6 cellular contexts compared by ENCODE assay signal in the genomic region with DNA sequence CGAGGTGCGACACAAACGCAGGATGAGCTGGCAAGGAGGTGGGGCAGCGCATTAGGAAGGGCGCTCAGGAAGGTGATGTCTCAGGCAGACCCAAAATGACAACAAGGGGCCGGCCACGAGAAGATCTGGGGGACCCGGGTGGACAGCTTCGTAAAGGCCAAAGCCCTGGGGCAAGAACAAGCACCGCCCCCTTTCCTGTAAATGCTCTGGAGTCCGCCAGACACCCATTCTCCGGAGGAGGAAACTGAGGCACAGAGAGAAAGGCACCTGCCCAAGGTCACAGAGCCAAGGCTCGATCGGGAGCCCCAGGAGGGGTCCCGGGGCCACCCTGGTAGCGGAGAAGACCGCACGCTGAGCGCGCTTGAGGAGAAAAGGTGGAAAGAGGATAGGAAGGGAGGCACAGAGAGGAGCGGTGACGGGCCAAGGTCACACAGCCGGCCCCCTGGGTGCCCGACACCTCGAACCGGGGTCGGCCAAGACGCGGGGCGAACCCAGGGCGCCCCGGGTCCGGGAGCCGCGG. TPM values are rescaled to one million over a fixed set of nuclear protein-coding genes. Genes with fewer than 3 reads are reported as not detected.
DNase-seq lines count a peak whose midpoint lies in the region; ATAC-seq and TF ChIP-seq lines count a peak whose summit lies in the region.

No MANE protein-coding gene starts in this region.

- peak overlapping the region; percentile 99 for H3K4me3 Mint-ChIP-seq in activated naive CD8-positive, alpha-beta T cell treated with anti-CD3 and anti-CD28 coated beads, Interleukin-2, amount 10 ng/mL, durations not matched to agents 7 days and 5 days

- H3K27me3 ChIP-seq in HUES6 (ENCODE audit: control insufficient read depth, insufficient read depth, low read length) = no peaks in the 10 kb centered on the region

- H3K27me3 Mint-ChIP-seq in activated naive CD8-positive, alpha-beta T cell treated with anti-CD3 and anti-CD28 coated beads, Interleukin-2, amount 10 ng/mL, durations not matched to agents 7 days and 5 days = no peaks in the 10 kb centered on the region

- peaks cover 63% of the 10 kb centered on the region for H3K36me3 ChIP-seq in HUES6 (ENCODE audit: control insufficient read depth, insufficient read depth, low read length)
- H3K36me3 ChIP-seq in mucosa of descending colon (ENCODE audit: low read depth) = peaks cover under 1% of the 10 kb centered on the region

- peak; percentile 53 for DNase-seq in activated naive CD8-positive, alpha-beta T cell treated with anti-CD3 and anti-CD28 coated beads, Interleukin-2, amount 10 ng/mL, durations not matched to agents 7 days and 5 days
- DNase-seq in mucosa of descending colon (peak; percentile 53 to 64 (median 64)), NCI-H510A (lab: John Stamatoyannopoulos, UW) (no peak), NCI-H524 treated with DMSO at 0.1 percent for 48 hours (lab: John Stamatoyannopoulos, UW) (no peak)

- H3K4me1 ChIP-seq in HUES6 (ENCODE audit: control insufficient read depth, insufficient read depth, low read length) (peaks cover 23% of the 10 kb centered on the region; the same call in 1 of the 2 replicates), mucosa of descending colon (ENCODE audit: low read depth) (peaks cover 42% of the 10 kb centered on the region)

- H3K4me3 ChIP-seq in HUES6 (ENCODE audit: low read depth, low read length) (peak overlapping the region; percentile 93), mucosa of descending colon (peak overlapping the region; percentile 99)

- TF ChIP-seq CTCF in mucosa of descending colon (IDR thresholded peaks at IDR 0.05) = no peak

- peak overlapping the region; percentile 98 for H3K9ac ChIP-seq in HUES6 (ENCODE audit: low read length)

- H3K9me3 Mint-ChIP-seq in activated naive CD8-positive, alpha-beta T cell treated with anti-CD3 and anti-CD28 coated beads, Interleukin-2, amount 10 ng/mL, durations not matched to agents 7 days and 5 days = no peaks in the 10 kb centered on the region

- no peak for ATAC-seq in activated naive CD8-positive, alpha-beta T cell treated with anti-CD3 and anti-CD28 coated beads, Interleukin-2, amount 10 ng/mL, durations not matched to agents 7 days and 5 days (ENCODE audit: low read depth)
- ATAC-seq in mucosa of descending colon = no peak
- ATAC-seq in GM18873 (IDR thresholded peaks at IDR 0.05; ENCODE audit: low FRiP score, unreplicated experiment) = no peak

- peak overlapping the region; percentile 61; the same call in 1 of the 2 replicates for H3K27ac ChIP-seq in HUES6 (ENCODE audit: low read depth, low read length)

- POLR2A ChIA-PET in activated naive CD8-positive, alpha-beta T cell treated with anti-CD3 and anti-CD28 coated beads, Interleukin-2, amount 10 ng/mL, durations not matched to agents 7 days and 5 days (lab: Charles Lee) = interaction anchor here (0.6 to 3.7 kb wide), 13 partner anchors 8 to 897 kb away, joined by 3 to 29 read pairs (median 5); a partner anchor contains a TSS

- H3K4me1 Mint-ChIP-seq in activated naive CD8-positive, alpha-beta T cell treated with anti-CD3 and anti-CD28 coated beads, Interleukin-2, amount 10 ng/mL, durations not matched to agents 7 days and 5 days = peaks cover 45% of the 10 kb centered on the region

- peaks cover 18% of the 10 kb centered on the region for H3K36me3 Mint-ChIP-seq in activated naive CD8-positive, alpha-beta T cell treated with anti-CD3 and anti-CD28 coated beads, Interleukin-2, amount 10 ng/mL, durations not matched to agents 7 days and 5 days

- H3K9me3 ChIP-seq in HUES6 (ENCODE audit: control insufficient read depth, insufficient read depth, low read depth, low read length) (no peaks in the 10 kb centered on the region), mucosa of descending colon (no peaks in the 10 kb centered on the region)

- intact Hi-C loops in mucosa of descending colon (cut with DNase I, micrococcal nuclease) = no loop called here

- peak overlapping the region; percentile 97 for H3K27ac Mint-ChIP-seq in activated naive CD8-positive, alpha-beta T cell treated with anti-CD3 and anti-CD28 coated beads, Interleukin-2, amount 10 ng/mL, durations not matched to agents 7 days and 5 days

RNA-seq across cellular contexts. Expression of a gene that starts 0.6 kb away (rescaled TPM):
- 100 to 1,000 TPM; 131 to 140 TPM for total RNA-seq in activated naive CD8-positive, alpha-beta T cell treated with anti-CD3 and anti-CD28 coated beads, Interleukin-2, amount 10 ng/mL, durations not matched to agents 7 days and 5 days
- 100 to 1,000 TPM in 2 of 3 donors, 10 to 100 TPM in 1; 66.7 to 122 (median 102) TPM for total RNA-seq in mucosa of descending colon

RNA-seq across cellular contexts. Expression of a gene that starts 0.9 kb away (rescaled TPM):
- 100 to 1,000 TPM; 144 to 147 TPM for total RNA-seq in activated naive CD8-positive, alpha-beta T cell treated with anti-CD3 and anti-CD28 coated beads, Interleukin-2, amount 10 ng/mL, durations not matched to agents 7 days and 5 days
- 100 to 1,000 TPM in 1 of 3 donors, 10 to 100 TPM in 2; 78.8 to 115 (median 83.3) TPM for total RNA-seq in mucosa of descending colon

RNA-seq across cellular contexts. Expression of a gene that starts 54.3 kb away (rescaled TPM):
- total RNA-seq in activated naive CD8-positive, alpha-beta T cell treated with anti-CD3 and anti-CD28 coated beads, Interleukin-2, amount 10 ng/mL, durations not matched to agents 7 days and 5 days = under 1 TPM; 0.99 to 1.00 TPM
- 1 to 10 TPM; 4.6 to 9.0 (median 5.6) TPM for total RNA-seq in mucosa of descending colon

RNA-seq across cellular contexts. Expression of a gene that starts 58.3 kb away (rescaled TPM):
- total RNA-seq in activated naive CD8-positive, alpha-beta T cell treated with anti-CD3 and anti-CD28 coated beads, Interleukin-2, amount 10 ng/mL, durations not matched to agents 7 days and 5 days = 10 to 100 TPM; 42.6 to 44.1 TPM
- total RNA-seq in mucosa of descending colon = 10 to 100 TPM; 70.1 to 73.7 (median 70.9) TPM

RNA-seq across cellular contexts. Expression of a gene that starts 58.8 kb away (rescaled TPM):
- 1 to 10 TPM; 2.2 to 4.1 TPM for total RNA-seq in activated naive CD8-positive, alpha-beta T cell treated with anti-CD3 and anti-CD28 coated beads, Interleukin-2, amount 10 ng/mL, durations not matched to agents 7 days and 5 days
- total RNA-seq in mucosa of descending colon = 1 to 10 TPM; 2.3 to 8.2 (median 3.3) TPM

Comparison
In these comparisons a context has a peak if more than half of its experiments do, and no peak if none do; other contexts are left out.
1. DNase-seq: peak in activated naive CD8-positive, alpha-beta T cell treated with anti-CD3 and anti-CD28 coated beads, Interleukin-2, amount 10 ng/mL, durations not matched to agents 7 days and 5 days (single experiment) and mucosa of descending colon (3 of 3); none in NCI-H510A (single experiment) and NCI-H524 treated with DMSO at 0.1 percent for 48 hours (single experiment).